In the genomic region with DNA sequence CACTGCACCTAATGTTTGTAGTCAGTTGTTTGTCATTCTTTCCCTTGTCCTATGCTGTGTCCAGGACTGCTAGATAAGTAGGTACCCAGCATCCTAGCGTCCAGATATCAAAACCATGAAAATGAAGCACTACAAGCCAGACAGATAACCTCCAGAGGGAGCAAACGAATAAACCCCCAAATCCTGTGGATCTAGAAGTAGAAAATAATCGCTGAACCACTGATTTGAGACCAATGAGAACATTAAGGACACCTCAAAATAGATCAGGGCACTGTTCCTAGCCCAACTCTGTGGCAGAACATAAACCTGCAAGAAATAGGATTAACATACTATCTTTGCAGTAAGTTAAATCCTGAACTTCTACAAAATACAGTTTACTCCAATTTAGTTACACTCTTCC, we compare ENCODE assay signal across 8 cellular contexts. TPM values are rescaled to one million over a fixed set of nuclear protein-coding genes. Genes with fewer than 3 reads are reported as not detected.
A peak's percentile ranks its signal among the peaks of the same experiment; 100 is the strongest.
DNase-seq lines count a peak whose midpoint lies in the region; ATAC-seq and TF ChIP-seq lines count a peak whose summit lies in the region.

No MANE protein-coding gene starts in this region.

- peaks cover 4% of the 10 kb centered on the region for H3K79me2 ChIP-seq in neural cell (replicated peaks; ENCODE audit: insufficient read depth, low read length)

- WGBS in HUES64: 83% methylated on average over 3 of the region's 3 CpGs

- H3K36me3 ChIP-seq in BLaER1 (no peaks in the 10 kb centered on the region), HUES64 (ENCODE audit: insufficient read depth, low read length) (no peaks in the 10 kb centered on the region), neural cell (ENCODE audit: insufficient read depth, low read length) (no peaks in the 10 kb centered on the region), MG63 (no peaks in the 10 kb centered on the region)

- DNase-seq in MG63 (no peak), GF-D8 (lab: John Stamatoyannopoulos, UW) (no peak)

- ATAC-seq in SK-N-SH treated with all-trans-retinoic acid at 6 μM for 48 hours (no peak), GM21619 (IDR thresholded peaks at IDR 0.05; ENCODE audit: unreplicated experiment) (no peak)

- H3K9me3 ChIP-seq in BLaER1: no peaks in the 10 kb centered on the region
- H3K9me3 ChIP-seq in HUES64 (ENCODE audit: insufficient read depth, low read depth, low read length): no peaks in the 10 kb centered on the region
- no peaks in the 10 kb centered on the region for H3K9me3 ChIP-seq in neural cell (ENCODE audit: low read length)
- H3K9me3 ChIP-seq in MG63: no peaks in the 10 kb centered on the region

- no peaks in the 10 kb centered on the region for H3K9me2 ChIP-seq in neural cell (ENCODE audit: insufficient read depth, low read length)

- H3K27ac ChIP-seq in BLaER1 (peak overlapping the region; percentile 87), HUES64 (ENCODE audit: low read depth, low read length) (no peak overlapping the region), cingulate gyrus (ENCODE audit: low read depth, low read length) (peak overlapping the region; percentile 93), neural cell (ENCODE audit: low read length) (no peak overlapping the region)

- H2AFZ ChIP-seq in neural cell (ENCODE audit: low read depth, low read length): no peak overlapping the region

- H4K20me1 ChIP-seq in BLaER1 (no peaks in the 10 kb centered on the region), neural cell (ENCODE audit: insufficient read depth) (no peaks in the 10 kb centered on the region)

- H3K27me3 ChIP-seq in BLaER1 (no peaks in the 10 kb centered on the region), HUES64 (ENCODE audit: insufficient read depth, low read length) (peaks cover 21% of the 10 kb centered on the region; the same call in 1 of the 2 replicates), neural cell (ENCODE audit: insufficient read depth, low read depth, low read length) (no peaks in the 10 kb centered on the region), MG63 (peaks cover 22% of the 10 kb centered on the region)

- peak overlapping the region; percentile 90 for H3K4me2 ChIP-seq in BLaER1
- H3K4me2 ChIP-seq in neural cell (ENCODE audit: low read length): no peak overlapping the region

- H3K9ac ChIP-seq in BLaER1: peak overlapping the region; percentile 81
- H3K9ac ChIP-seq in HUES64 (ENCODE audit: low read depth, low read length): peak overlapping the region; percentile 75; the same call in 1 of the 2 replicates
- no peak overlapping the region for H3K9ac ChIP-seq in neural cell (ENCODE audit: low read length)

- no peaks in the 10 kb centered on the region for H3F3A ChIP-seq in neural cell (ENCODE audit: insufficient read depth, low read length, poor library complexity, severe bottlenecking)

- TF ChIP-seq EP300 in neural cell (conservative IDR thresholded peaks at IDR 0.05; ENCODE audit: poor library complexity, severe bottlenecking): no peak

- H3K4me1 ChIP-seq in BLaER1 (peaks cover 14% of the 10 kb centered on the region), HUES64 (ENCODE audit: insufficient read depth, low read length) (no peaks in the 10 kb centered on the region)

- H3K4me3 ChIP-seq in BLaER1 (peak overlapping the region; percentile 75), HUES64 (ENCODE audit: low read length) (no peak overlapping the region), neural cell (ENCODE audit: low read length) (peak overlapping the region; percentile 88), MG63 (no peak overlapping the region)

- no peak for TF ChIP-seq CTCF in neural cell (IDR thresholded peaks at IDR 0.05; ENCODE audit: poor library complexity, severe bottlenecking)

- TF ChIP-seq RAD21 in neural cell (conservative IDR thresholded peaks at IDR 0.05): no peak

TF ChIP-seq in neural cell, 6 proteins besides CTCF, POLR2A, EP300 and RAD21:
- TF ChIP-seq POLR2AphosphoS5 (IDR thresholded peaks at IDR 0.05) (no peak), TAF1 (IDR thresholded peaks at IDR 0.05; ENCODE audit: low read depth) (no peak), SMC3 (conservative IDR thresholded peaks at IDR 0.05; ENCODE audit: poor library complexity) (no peak), EZH2 (IDR thresholded peaks at IDR 0.05; ENCODE audit: borderline replicate concordance, insufficient read depth, low read length, poor library complexity, severe bottlenecking) (no peak), REST (IDR thresholded peaks at IDR 0.05; ENCODE audit: borderline replicate concordance) (no peak), MXI1 (conservative IDR thresholded peaks at IDR 0.05; ENCODE audit: poor library complexity, severe bottlenecking) (no peak)
TF ChIP-seq in neural cell: peak in this region for 0.

TF ChIP-seq in SK-N-SH treated with all-trans-retinoic acid at 6 μM for 48 hours, 23 proteins besides CTCF, POLR2A, EP300 and RAD21:
- TF ChIP-seq ZFP30 (CRISPR knock-in tag; IDR thresholded peaks at IDR 0.05) (no peak), TSHZ2 (CRISPR knock-in tag; IDR thresholded peaks at IDR 0.05) (no peak), ZNF565 (CRISPR knock-in tag; conservative IDR thresholded peaks at IDR 0.05; ENCODE audit: low read depth) (no peak), TCF4 (CRISPR knock-in tag; IDR thresholded peaks at IDR 0.05; ENCODE audit: borderline replicate concordance) (no peak), CSDC2 (CRISPR knock-in tag; IDR thresholded peaks at IDR 0.05) (no peak), GLIS3 (CRISPR knock-in tag; IDR thresholded peaks at IDR 0.05) (no peak), ZC3H10 (CRISPR knock-in tag; IDR thresholded peaks at IDR 0.05) (no peak), ZFP3 (CRISPR knock-in tag; IDR thresholded peaks at IDR 0.05) (no peak), ARNTL (CRISPR knock-in tag; IDR thresholded peaks at IDR 0.05; ENCODE audit: borderline replicate concordance, low read depth) (no peak), RARB (CRISPR knock-in tag; IDR thresholded peaks at IDR 0.05) (no peak), ISL1 (CRISPR knock-in tag; IDR thresholded peaks at IDR 0.05) (no peak), ESRRG (CRISPR knock-in tag; IDR thresholded peaks at IDR 0.05) (no peak)

RNA-seq across cellular contexts. Expression of gene KLHL32, which starts 1.1 kb away (rescaled TPM):
- polyA plus RNA-seq in HUES64 (2013, experiment 1 of 2): 0.25 TPM
- polyA plus RNA-seq in HUES64 (2013, experiment 2 of 2): 0.63 TPM
- polyA plus RNA-seq in neural cell: 7.6 and 8.8 TPM in 2 replicates
- 16.3 and 18.9 TPM in 2 replicates for polyA minus RNA-seq in neural cell
- not detected in 2 replicates for total RNA-seq in MG63 (2014; rRNA removed; shearing (Covaris generic); ENCODE audit: low replicate concordance)

RNA-seq across cellular contexts. Expression of gene NDUFAF4, which starts 25.7 kb away (rescaled TPM):
- polyA plus RNA-seq in HUES64 (2013, experiment 1 of 2): 106 TPM
- polyA plus RNA-seq in HUES64 (2013, experiment 2 of 2): 104 TPM
- polyA plus RNA-seq in neural cell: 48.4 and 55.9 TPM in 2 replicates
- 31.8 and 36.8 TPM in 2 replicates for polyA minus RNA-seq in neural cell
- 24.3 and 67.1 TPM in 2 replicates for total RNA-seq in MG63 (2014; rRNA removed; shearing (Covaris generic); ENCODE audit: low replicate concordance)

Comparison
In these comparisons a context has a peak if more than half of its experiments do, and no peak if none do; other contexts are left out.
1. H3K27ac ChIP-seq: peak in BLaER1 (single experiment) and cingulate gyrus (single experiment); none in HUES64 (single experiment) and neural cell (single experiment).
2. H3K4me3 ChIP-seq: peak in BLaER1 (single experiment) and neural cell (single experiment); none in HUES64 (single experiment) and MG63 (single experiment).